15 cellular contexts compared by ENCODE assay signal in genomic region chr5:14577079-14577725, GRCh38. TPM values are rescaled to one million over a fixed set of nuclear protein-coding genes. Genes with fewer than 3 reads are reported as not detected.
DNase-seq lines count a peak whose midpoint lies in the region; ATAC-seq and TF ChIP-seq lines count a peak whose summit lies in the region.
"Had no signal": no experiment of that assay in that cellular context is flagged by ENCODE, and none has a peak within 500 bp of the region (broad histone marks: within the 10 kb centered on the region; RNA-seq: fewer than 3 reads in every experiment).

No MANE protein-coding gene starts in this region.

- H2BK120ac ChIP-seq in H9 (ENCODE audit: low read depth, low read length, poor library complexity, severe bottlenecking), result no peak overlapping the region
- no peak overlapping the region for H2BK120ac ChIP-seq in neuronal stem cell (ENCODE audit: low read depth, low read length)

- H2BK15ac ChIP-seq in H9 (ENCODE audit: low read depth, low read length), result no peak overlapping the region
- no peak overlapping the region for H2BK15ac ChIP-seq in neuronal stem cell (ENCODE audit: low read length)

- H4K5ac ChIP-seq in H9 (ENCODE audit: insufficient read length, low read depth, low read length), result no peak overlapping the region

- H3K27ac Mint-ChIP-seq in H9 (no peak overlapping the region), endodermal cell (no peak overlapping the region)
- no peak overlapping the region for H3K27ac Mint-ChIP-seq in activated CD4-positive, alpha-beta memory T cell treated with anti-CD3 and anti-CD28 coated beads, Interleukin-2, amount 10 ng/mL, durations not matched to agents 7 days and 5 days
- H3K27ac Mint-ChIP-seq: CD4-positive, alpha-beta memory T cell had no signal

- H3K4ac ChIP-seq in H9 (ENCODE audit: low read depth, low read length), result no peak overlapping the region
- H3K4ac ChIP-seq in neuronal stem cell (ENCODE audit: low read length), result no peak overlapping the region

- no peak overlapping the region for H3T11ph ChIP-seq in H9 (ENCODE audit: low read length)

- H3K4me3 Mint-ChIP-seq in H9 (no peak overlapping the region), endodermal cell (no peak overlapping the region)
- H3K4me3 Mint-ChIP-seq in activated CD4-positive, alpha-beta memory T cell treated with anti-CD3 and anti-CD28 coated beads, Interleukin-2, amount 10 ng/mL, durations not matched to agents 7 days and 5 days, result no peak overlapping the region
- H3K4me3 Mint-ChIP-seq: CD14-positive monocyte; CD4-positive, alpha-beta memory T cell had no signal

- H2BK5ac ChIP-seq in H9 (ENCODE audit: insufficient read length, low read length) (no peak overlapping the region), neuronal stem cell (ENCODE audit: low read length) (no peak overlapping the region)

- H3K14ac ChIP-seq in H9 (ENCODE audit: insufficient read depth, low read length) (no peak overlapping the region), neuronal stem cell (ENCODE audit: low read length) (no peak overlapping the region)

- H3K36me3 ChIP-seq in ES-I3 (ENCODE audit: insufficient read depth, low read length) (no peaks in the 10 kb centered on the region), endodermal cell (ENCODE audit: control insufficient read depth, insufficient read depth, low read length) (no peaks in the 10 kb centered on the region), neuronal stem cell (replicated peaks in 1 of 2; ENCODE audit: control insufficient read depth in 2 of 2, insufficient read depth in 2 of 2, low read length in 2 of 2) (no peaks in the 10 kb centered on the region)
- H3K36me3 ChIP-seq: BLaER1 had no signal

- H3K9me3 ChIP-seq in ES-I3 (ENCODE audit: control insufficient read depth, insufficient read depth, low read length) (no peaks in the 10 kb centered on the region; the same call in 1 of the 2 replicates), H9 (ENCODE audit: control insufficient read depth, low read depth, low read length) (no peaks in the 10 kb centered on the region), endodermal cell (ENCODE audit: control insufficient read depth, low read length) (no peaks in the 10 kb centered on the region), neuronal stem cell (replicated peaks in 1 of 2; ENCODE audit: control insufficient read depth in 2 of 2, insufficient read depth in 1 of 2, low read depth in 1 of 2, low read length in 2 of 2) (no peaks in the 10 kb centered on the region)

- H4K91ac ChIP-seq in H9 (ENCODE audit: insufficient read length, low read depth, low read length) (no peak overlapping the region), neuronal stem cell (ENCODE audit: low read depth, low read length, poor library complexity) (no peak overlapping the region)

- no peaks in the 10 kb centered on the region for H3K4me1 ChIP-seq in ES-I3 (ENCODE audit: insufficient read depth, low read length)
- H3K4me1 ChIP-seq in H9 (ENCODE audit: insufficient read depth, low read length), result no peaks in the 10 kb centered on the region
- H3K4me1 ChIP-seq in endodermal cell (ENCODE audit: control insufficient read depth, insufficient read depth, low read length), result no peaks in the 10 kb centered on the region
- no peaks in the 10 kb centered on the region for H3K4me1 ChIP-seq in neuronal stem cell (ENCODE audit: control insufficient read depth in 2 of 2, insufficient read depth in 1 of 2, low read depth in 1 of 2, low read length in 2 of 2)

- DNase-seq in H9 (peak; percentile 54), endodermal cell (peak; percentile 57), neuronal stem cell (ENCODE audit: low spot score) (no peak), NCI-H2227 treated with DMSO at 0.1 percent for 48 hours (lab: John Stamatoyannopoulos, UW) (no peak)
- no peak for DNase-seq in activated CD4-positive, alpha-beta memory T cell treated with anti-CD3 and anti-CD28 coated beads, Interleukin-2, amount 10 ng/mL, durations not matched to agents 7 days and 5 days
- DNase-seq: 8988T; CD4-positive, alpha-beta memory T cell; DMS153; DMS79; GF-D8; HCEC 1CT had no signal

- peaks cover 40% of the 10 kb centered on the region for H3K27me3 Mint-ChIP-seq in H9 (ENCODE audit: low read depth)
- H3K27me3 Mint-ChIP-seq in endodermal cell (ENCODE audit: insufficient read depth), result peaks cover 40% of the 10 kb centered on the region
- peaks cover 19% of the 10 kb centered on the region for H3K27me3 Mint-ChIP-seq in activated CD4-positive, alpha-beta memory T cell treated with anti-CD3 and anti-CD28 coated beads, Interleukin-2, amount 10 ng/mL, durations not matched to agents 7 days and 5 days
- H3K27me3 Mint-ChIP-seq: CD4-positive, alpha-beta memory T cell had no signal

- no peaks in the 10 kb centered on the region; a peak in 1 of 7 replicates for H3K36me3 Mint-ChIP-seq in H9 (ENCODE audit: insufficient read depth in 1 of 3, low read depth in 3 of 3)
- no peaks in the 10 kb centered on the region for H3K36me3 Mint-ChIP-seq in endodermal cell (ENCODE audit: low read depth)
- no peaks in the 10 kb centered on the region for H3K36me3 Mint-ChIP-seq in activated CD4-positive, alpha-beta memory T cell treated with anti-CD3 and anti-CD28 coated beads, Interleukin-2, amount 10 ng/mL, durations not matched to agents 7 days and 5 days (ENCODE audit: low read depth)
- H3K36me3 Mint-ChIP-seq: CD14-positive monocyte; CD4-positive, alpha-beta memory T cell had no signal

- no peaks in the 10 kb centered on the region for H4K20me1 ChIP-seq in H9 (ENCODE audit: control insufficient read depth, insufficient read depth, insufficient read length)
- H4K20me1 ChIP-seq: BLaER1 had no signal

- H3K18ac ChIP-seq in H9 (ENCODE audit: insufficient read length, low read depth, low read length) (no peak overlapping the region), neuronal stem cell (ENCODE audit: low read length) (no peak overlapping the region)

- POLR2A ChIA-PET in activated CD4-positive, alpha-beta memory T cell treated with anti-CD3 and anti-CD28 coated beads, Interleukin-2, amount 10 ng/mL, durations not matched to agents 7 days and 5 days (lab: Charles Lee), result interaction anchor here (1.8 kb wide), 1 partner anchor 16 kb away, joined by 7 read pairs; no protein-coding TSS in a partner anchor

- CTCF ChIA-PET in activated CD4-positive, alpha-beta memory T cell treated with anti-CD3 and anti-CD28 coated beads, Interleukin-2, amount 10 ng/mL, durations not matched to agents 7 days and 5 days (lab: Charles Lee), result interaction anchor here (0.8 to 1.2 kb wide), 2 partner anchors 16 to 68 kb away, joined by 3 read pairs; no protein-coding TSS in a partner anchor

- H2AFZ ChIP-seq in H9 (ENCODE audit: low read length) (no peak overlapping the region), neuronal stem cell (ENCODE audit: low read length) (no peak overlapping the region)

- H3K4me2 ChIP-seq in H9 (ENCODE audit: insufficient read depth, insufficient read length, low read length) (no peak overlapping the region), neuronal stem cell (ENCODE audit: insufficient read depth, low read length, poor library complexity, severe bottlenecking) (no peak overlapping the region)
- H3K4me2 ChIP-seq: BLaER1 had no signal

- no peaks in the 10 kb centered on the region for H3K79me1 ChIP-seq in H9 (ENCODE audit: insufficient read depth, low read depth, low read length, poor library complexity, severe bottlenecking)
- H3K79me1 ChIP-seq in neuronal stem cell (ENCODE audit: low read depth, low read length), result peaks cover 2% of the 10 kb centered on the region

- H3K9me3 Mint-ChIP-seq in H9 (peaks cover 3 to 5% of the 10 kb centered on the region in 2 experiments; a peak in 2 of 5 replicates), endodermal cell (peaks cover 15% of the 10 kb centered on the region)
- H3K9me3 Mint-ChIP-seq in activated CD4-positive, alpha-beta memory T cell treated with anti-CD3 and anti-CD28 coated beads, Interleukin-2, amount 10 ng/mL, durations not matched to agents 7 days and 5 days, result no peaks in the 10 kb centered on the region

- WGBS in H9 (ENCODE audit: extremely low coverage, insufficient read length, low lambda C conversion rate), result no CpG with 5 or more reads among the region's 40 CpGs
- 93 to 98% methylated on average over 20 to 40 of the region's 40 CpGs for WGBS in endodermal cell (ENCODE audit: insufficient coverage in 1 of 2, insufficient read length in 1 of 2), 2 experiments
- WGBS in neuronal stem cell (ENCODE audit: extremely low coverage in 2 of 2, insufficient read length in 2 of 2, insufficient replicate concordance in 1 of 2), 2 donors, result no CpG with 5 or more reads among the region's 40 CpGs

- H3K4me1 Mint-ChIP-seq in H9 (peaks cover 6 to 8% of the 10 kb centered on the region in 2 experiments; a peak in 3 of 4 replicates), endodermal cell (no peaks in the 10 kb centered on the region)
- H3K4me1 Mint-ChIP-seq in activated CD4-positive, alpha-beta memory T cell treated with anti-CD3 and anti-CD28 coated beads, Interleukin-2, amount 10 ng/mL, durations not matched to agents 7 days and 5 days, result peaks cover 4% of the 10 kb centered on the region

- H2BK12ac ChIP-seq in H9 (ENCODE audit: insufficient read length, low read depth, low read length) (no peak overlapping the region), neuronal stem cell (ENCODE audit: low read length) (peak overlapping the region; percentile 8)

- no peak overlapping the region for H2AK5ac ChIP-seq in H9 (ENCODE audit: insufficient read length, low read length)
- peak overlapping the region; percentile 66 for H2AK5ac ChIP-seq in neuronal stem cell (ENCODE audit: low read depth, low read length)

- H3K27ac ChIP-seq in H9 (ENCODE audit: insufficient read length, low read depth, low read length) (no peak overlapping the region), endodermal cell (ENCODE audit: low read depth, low read length) (no peak overlapping the region), neuronal stem cell (replicated peaks; ENCODE audit: low read length) (no peak overlapping the region)
- H3K27ac ChIP-seq: BLaER1 had no signal

- H2BK20ac ChIP-seq in H9 (ENCODE audit: low read depth, low read length, poor library complexity, severe bottlenecking), result no peak overlapping the region

- no peak for ATAC-seq in GM19467 (IDR thresholded peaks at IDR 0.05; ENCODE audit: unreplicated experiment)

- H3K56ac ChIP-seq in H9 (ENCODE audit: insufficient read length, low read depth, low read length), result no peak overlapping the region

- H3K79me2 ChIP-seq in H9 (ENCODE audit: insufficient read depth, low read length), result no peaks in the 10 kb centered on the region

- H3K27me3 ChIP-seq in H9 (ENCODE audit: insufficient read depth, low read length) (peaks cover 2% of the 10 kb centered on the region; the same call in 1 of the 2 replicates), endodermal cell (ENCODE audit: control insufficient read depth, insufficient read depth, low read length, poor library complexity, severe bottlenecking) (peaks cover 23% of the 10 kb centered on the region), neuronal stem cell (ENCODE audit: control insufficient read depth in 3 of 3, insufficient read depth in 3 of 3, low read depth in 1 of 3, low read length in 3 of 3) (peaks cover 0 to 27% (median 6%) of the 10 kb centered on the region in 3 experiments)

- H3K9ac ChIP-seq in ES-I3 (ENCODE audit: low read depth, low read length), result peak overlapping the region; percentile 18; the same call in 1 of the 2 replicates
- no peak overlapping the region for H3K9ac ChIP-seq in H9 (ENCODE audit: extremely low read depth, insufficient read length, low read length)
- no peak overlapping the region for H3K9ac ChIP-seq in endodermal cell (ENCODE audit: extremely low read depth, low read length, poor library complexity, severe bottlenecking)
- peak overlapping the region; percentile 40 for H3K9ac ChIP-seq in neuronal stem cell (ENCODE audit: low read depth, low read length, poor library complexity)
- H3K9ac ChIP-seq: BLaER1 had no signal

- no peak overlapping the region for H3K4me3 ChIP-seq in endodermal cell (ENCODE audit: low read length)
- no peak overlapping the region for H3K4me3 ChIP-seq in neuronal stem cell (ENCODE audit: low read length in 2 of 2)
- H3K4me3 ChIP-seq: BLaER1 had no signal

- H4K8ac ChIP-seq in H9 (replicated peaks; ENCODE audit: insufficient read length, low read depth, low read length) (no peak overlapping the region), neuronal stem cell (ENCODE audit: low read depth, low read length) (peak overlapping the region; percentile 6)

- peak; percentile 24; the same call in 2 of the 3 replicates for TF ChIP-seq CTCF in H9 (conservative IDR thresholded peaks at IDR 0.05)
- no peak for TF ChIP-seq CTCF in endodermal cell (conservative IDR thresholded peaks at IDR 0.05)

- peaks cover 3% of the 10 kb centered on the region for H3K23me2 ChIP-seq in H9 (ENCODE audit: insufficient read length, low read depth, low read length, poor library complexity, severe bottlenecking)

- no peak overlapping the region for H3K23ac ChIP-seq in H9 (ENCODE audit: insufficient read length, low read depth, low read length)
- no peak overlapping the region for H3K23ac ChIP-seq in neuronal stem cell (ENCODE audit: low read depth, low read length, poor library complexity)

RNA-seq across cellular contexts. Expression of gene OTULINL, which starts 4.4 kb away (rescaled TPM):
- total RNA-seq in H9 (2021), result 7.0 and 7.5 TPM in 2 replicates
- 1 to 10 TPM; 6.2 to 8.9 TPM for total RNA-seq in endodermal cell
- polyA plus RNA-seq in endodermal cell (2013, experiment 1 of 2), result 5.8 TPM
- polyA plus RNA-seq in endodermal cell (2013, experiment 2 of 2), result 5.7 TPM
- polyA plus RNA-seq in neuronal stem cell (2013, experiment 1 of 2), result 3.9 TPM
- polyA plus RNA-seq in neuronal stem cell (2013, experiment 2 of 2), result 4.1 TPM
- 10 to 100 TPM; 31.1 to 34.6 TPM for total RNA-seq in activated CD4-positive, alpha-beta memory T cell treated with anti-CD3 and anti-CD28 coated beads, Interleukin-2, amount 10 ng/mL, durations not matched to agents 7 days and 5 days

Comparison
In these comparisons a context has a peak if more than half of its experiments do, and no peak if none do; other contexts are left out.
1. H3K9ac ChIP-seq: peak in ES-I3 (single experiment) and neuronal stem cell (single experiment); none in H9 (single experiment) and endodermal cell (single experiment).
2. DNase-seq: peak in H9 (single experiment) and endodermal cell (single experiment); none in neuronal stem cell (single experiment), NCI-H2227 treated with DMSO at 0.1 percent for 48 hours (single experiment) and activated CD4-positive, alpha-beta memory T cell treated with anti-CD3 and anti-CD28 coated beads, Interleukin-2, amount 10 ng/mL, durations not matched to agents 7 days and 5 days (single experiment).